1 cellular context compared by ENCODE assay signal in genomic region chr1:99943238-99943794, GRCh38.
TF ChIP-seq lines count a peak whose summit lies in the region.

No MANE protein-coding gene starts in this region.

TF ChIP-seq in K562, 482 proteins besides CTCF, POLR2A, EP300 and RAD21 (continued from another document and continues in another):
- TF ChIP-seq SMAD4 (CRISPR knock-in tag; conservative IDR thresholded peaks at IDR 0.05), result peak; percentile 97
- no peak for TF ChIP-seq KAT8 (IDR thresholded peaks at IDR 0.05; ENCODE audit: low read depth)
- TF ChIP-seq, protein P1, sequence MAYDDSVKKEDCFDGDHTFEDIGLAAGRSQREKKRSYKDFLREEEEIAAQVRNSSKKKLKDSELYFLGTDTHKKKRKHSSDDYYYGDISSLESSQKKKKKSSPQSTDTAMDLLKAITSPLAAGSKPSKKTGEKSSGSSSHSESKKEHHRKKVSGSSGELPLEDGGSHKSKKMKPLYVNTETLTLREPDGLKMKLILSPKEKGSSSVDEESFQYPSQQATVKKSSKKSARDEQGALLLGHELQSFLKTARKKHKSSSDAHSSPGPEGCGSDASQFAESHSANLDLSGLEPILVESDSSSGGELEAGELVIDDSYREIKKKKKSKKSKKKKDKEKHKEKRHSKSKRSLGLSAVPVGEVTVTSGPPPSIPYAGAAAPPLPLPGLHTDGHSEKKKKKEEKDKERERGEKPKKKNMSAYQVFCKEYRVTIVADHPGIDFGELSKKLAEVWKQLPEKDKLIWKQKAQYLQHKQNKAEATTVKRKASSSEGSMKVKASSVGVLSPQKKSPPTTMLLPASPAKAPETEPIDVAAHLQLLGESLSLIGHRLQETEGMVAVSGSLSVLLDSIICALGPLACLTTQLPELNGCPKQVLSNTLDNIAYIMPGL (CRISPR knock-in tag; IDR thresholded peaks at IDR 0.05), result no peak
- no peak for TF ChIP-seq ZNF778 (CRISPR knock-in tag; IDR thresholded peaks at IDR 0.05)
- no peak for TF ChIP-seq U2AF2 (optimal IDR thresholded peaks at IDR 0.05; ENCODE audit: low read depth, low read length)
- TF ChIP-seq ZNF699 (CRISPR knock-in tag; IDR thresholded peaks at IDR 0.05; ENCODE audit: insufficient replicate concordance), result no peak
- TF ChIP-seq ZFX (CRISPR knock-in tag; IDR thresholded peaks at IDR 0.05), result 0 out of 2 replicates have a peak, but pooled peaks have one; percentile 24
- TF ChIP-seq ZNF311 (CRISPR knock-in tag; IDR thresholded peaks at IDR 0.05), result no peak
- no peak for TF ChIP-seq HIVEP1 (CRISPR knock-in tag; IDR thresholded peaks at IDR 0.05)
- no peak for TF ChIP-seq ZBTB5 (IDR thresholded peaks at IDR 0.05)
- TF ChIP-seq, protein P2, sequence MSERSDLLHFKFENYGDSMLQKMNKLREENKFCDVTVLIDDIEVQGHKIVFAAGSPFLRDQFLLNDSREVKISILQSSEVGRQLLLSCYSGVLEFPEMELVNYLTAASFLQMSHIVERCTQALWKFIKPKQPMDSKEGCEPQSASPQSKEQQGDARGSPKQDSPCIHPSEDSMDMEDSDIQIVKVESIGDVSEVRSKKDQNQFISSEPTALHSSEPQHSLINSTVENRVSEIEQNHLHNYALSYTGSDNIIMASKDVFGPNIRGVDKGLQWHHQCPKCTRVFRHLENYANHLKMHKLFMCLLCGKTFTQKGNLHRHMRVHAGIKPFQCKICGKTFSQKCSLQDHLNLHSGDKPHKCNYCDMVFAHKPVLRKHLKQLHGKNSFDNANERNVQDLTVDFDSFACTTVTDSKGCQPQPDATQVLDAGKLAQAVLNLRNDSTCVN (CRISPR knock-in tag; IDR thresholded peaks at IDR 0.05), result no peak
- no peak for TF ChIP-seq ZNF224 (CRISPR knock-in tag; IDR thresholded peaks at IDR 0.05)
- TF ChIP-seq FOXK1 (CRISPR knock-in tag; IDR thresholded peaks at IDR 0.05; ENCODE audit: borderline replicate concordance), result no peak
- no peak for TF ChIP-seq XRCC5 (IDR thresholded peaks at IDR 0.05; ENCODE audit: low read depth, low read length)
- TF ChIP-seq CHD2 (IDR thresholded peaks at IDR 0.05; ENCODE audit: low read depth, low read length), result no peak
- TF ChIP-seq, protein P3, sequence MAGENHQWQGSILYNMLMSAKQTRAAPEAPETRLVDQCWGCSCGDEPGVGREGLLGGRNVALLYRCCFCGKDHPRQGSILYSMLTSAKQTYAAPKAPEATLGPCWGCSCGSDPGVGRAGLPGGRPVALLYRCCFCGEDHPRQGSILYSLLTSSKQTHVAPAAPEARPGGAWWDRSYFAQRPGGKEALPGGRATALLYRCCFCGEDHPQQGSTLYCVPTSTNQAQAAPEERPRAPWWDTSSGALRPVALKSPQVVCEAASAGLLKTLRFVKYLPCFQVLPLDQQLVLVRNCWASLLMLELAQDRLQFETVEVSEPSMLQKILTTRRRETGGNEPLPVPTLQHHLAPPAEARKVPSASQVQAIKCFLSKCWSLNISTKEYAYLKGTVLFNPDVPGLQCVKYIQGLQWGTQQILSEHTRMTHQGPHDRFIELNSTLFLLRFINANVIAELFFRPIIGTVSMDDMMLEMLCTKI (IDR thresholded peaks at IDR 0.05; ENCODE audit: partially characterized antibody), result no peak
- TF ChIP-seq, protein P4, sequence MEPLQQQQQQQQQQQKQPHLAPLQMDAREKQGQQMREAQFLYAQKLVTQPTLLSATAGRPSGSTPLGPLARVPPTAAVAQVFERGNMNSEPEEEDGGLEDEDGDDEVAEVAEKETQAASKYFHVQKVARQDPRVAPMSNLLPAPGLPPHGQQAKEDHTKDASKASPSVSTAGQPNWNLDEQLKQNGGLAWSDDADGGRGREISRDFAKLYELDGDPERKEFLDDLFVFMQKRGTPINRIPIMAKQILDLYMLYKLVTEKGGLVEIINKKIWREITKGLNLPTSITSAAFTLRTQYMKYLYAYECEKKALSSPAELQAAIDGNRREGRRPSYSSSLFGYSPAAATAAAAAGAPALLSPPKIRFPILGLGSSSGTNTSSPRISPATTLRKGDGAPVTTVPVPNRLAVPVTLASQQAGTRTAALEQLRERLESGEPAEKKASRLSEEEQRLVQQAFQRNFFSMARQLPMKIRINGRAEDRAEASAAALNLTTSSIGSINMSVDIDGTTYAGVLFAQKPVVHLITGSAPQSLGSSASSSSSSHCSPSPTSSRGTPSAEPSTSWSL (CRISPR knock-in tag; IDR thresholded peaks at IDR 0.05; ENCODE audit: borderline replicate concordance), result no peak
- no peak for TF ChIP-seq ZBTB8A (IDR thresholded peaks at IDR 0.05; ENCODE audit: partially characterized antibody)
- TF ChIP-seq STAG1 (CRISPR knock-in tag; IDR thresholded peaks at IDR 0.05; ENCODE audit: borderline replicate concordance), result no peak
- TF ChIP-seq ZC3H11A (IDR thresholded peaks at IDR 0.05; ENCODE audit: low read depth, low read length), result no peak
- TF ChIP-seq NFRKB (IDR thresholded peaks at IDR 0.05; ENCODE audit: low read depth), result no peak
- TF ChIP-seq TAF15 (IDR thresholded peaks at IDR 0.05; ENCODE audit: low read depth, low read length), result no peak
- TF ChIP-seq DIDO1 (tag; IDR thresholded peaks at IDR 0.05; ENCODE audit: low read depth), result no peak
- TF ChIP-seq ZNF76 (CRISPR knock-in tag; IDR thresholded peaks at IDR 0.05; ENCODE audit: borderline replicate concordance), result no peak
- TF ChIP-seq RBM14 (IDR thresholded peaks at IDR 0.05; ENCODE audit: borderline replicate concordance, insufficient read depth, low read depth, low read length), result no peak
- no peak for TF ChIP-seq U2AF1 (optimal IDR thresholded peaks at IDR 0.05; ENCODE audit: low read depth, low read length)
- TF ChIP-seq HCFC1 (IDR thresholded peaks at IDR 0.05; ENCODE audit: low read depth, low read length), result no peak
- TF ChIP-seq RERE (CRISPR knock-in tag; IDR thresholded peaks at IDR 0.05; ENCODE audit: borderline replicate concordance), result no peak
- TF ChIP-seq, protein P5, sequence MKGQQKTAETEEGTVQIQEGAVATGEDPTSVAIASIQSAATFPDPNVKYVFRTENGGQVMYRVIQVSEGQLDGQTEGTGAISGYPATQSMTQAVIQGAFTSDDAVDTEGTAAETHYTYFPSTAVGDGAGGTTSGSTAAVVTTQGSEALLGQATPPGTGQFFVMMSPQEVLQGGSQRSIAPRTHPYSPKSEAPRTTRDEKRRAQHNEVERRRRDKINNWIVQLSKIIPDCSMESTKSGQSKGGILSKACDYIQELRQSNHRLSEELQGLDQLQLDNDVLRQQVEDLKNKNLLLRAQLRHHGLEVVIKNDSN (CRISPR knock-in tag; IDR thresholded peaks at IDR 0.05), result no peak
- no peak for TF ChIP-seq ZC3H4 (CRISPR knock-in tag; IDR thresholded peaks at IDR 0.05; ENCODE audit: borderline replicate concordance)
- peak in 1 of 2 experiments; percentile 52; a peak in 1 of 4 replicates for TF ChIP-seq ARNT (IDR thresholded peaks at IDR 0.05)
- no peak for TF ChIP-seq ZNF212 (CRISPR knock-in tag; IDR thresholded peaks at IDR 0.05)
- no peak for TF ChIP-seq ZNF197 (CRISPR knock-in tag; IDR thresholded peaks at IDR 0.05; ENCODE audit: low read depth)
- TF ChIP-seq KAT7 (CRISPR knock-in tag; IDR thresholded peaks at IDR 0.05; ENCODE audit: borderline replicate concordance), result no peak
- TF ChIP-seq CREB5 (CRISPR knock-in tag; IDR thresholded peaks at IDR 0.05), result no peak
- no peak for TF ChIP-seq TAF1 (IDR thresholded peaks at IDR 0.05; ENCODE audit: control insufficient read depth, extremely low read depth, insufficient read depth, low read length, severe bottlenecking)
- no peak for TF ChIP-seq NR1H2 (CRISPR knock-in tag; IDR thresholded peaks at IDR 0.05)
- no peak for TF ChIP-seq RFX7 (CRISPR knock-in tag; IDR thresholded peaks at IDR 0.05)
- TF ChIP-seq NR2F6 (CRISPR knock-in tag; IDR thresholded peaks at IDR 0.05), result no peak
- TF ChIP-seq TSHZ1 (CRISPR knock-in tag; IDR thresholded peaks at IDR 0.05), result no peak
- no peak for TF ChIP-seq POLR3A (IDR thresholded peaks at IDR 0.05; ENCODE audit: borderline replicate concordance, extremely low read depth, insufficient read depth, insufficient read length)
- TF ChIP-seq CEBPB (tag; IDR thresholded peaks at IDR 0.05), result no peak
- TF ChIP-seq, protein P6, sequence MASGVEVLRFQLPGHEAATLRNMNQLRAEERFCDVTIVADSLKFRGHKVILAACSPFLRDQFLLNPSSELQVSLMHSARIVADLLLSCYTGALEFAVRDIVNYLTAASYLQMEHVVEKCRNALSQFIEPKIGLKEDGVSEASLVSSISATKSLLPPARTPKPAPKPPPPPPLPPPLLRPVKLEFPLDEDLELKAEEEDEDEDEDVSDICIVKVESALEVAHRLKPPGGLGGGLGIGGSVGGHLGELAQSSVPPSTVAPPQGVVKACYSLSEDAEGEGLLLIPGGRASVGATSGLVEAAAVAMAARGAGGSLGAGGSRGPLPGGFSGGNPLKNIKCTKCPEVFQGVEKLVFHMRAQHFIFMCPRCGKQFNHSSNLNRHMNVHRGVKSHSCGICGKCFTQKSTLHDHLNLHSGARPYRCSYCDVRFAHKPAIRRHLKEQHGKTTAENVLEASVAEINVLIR (CRISPR knock-in tag; IDR thresholded peaks at IDR 0.05), result no peak
- TF ChIP-seq ZNF3 (CRISPR knock-in tag; IDR thresholded peaks at IDR 0.05), result no peak
- peak; percentile 97 for TF ChIP-seq C11orf30 (IDR thresholded peaks at IDR 0.05; ENCODE audit: low read depth)
